ENCODE assay signal across 23 cellular contexts in genomic region chr9:28053378-28053777, GRCh38.
"Had no signal": no experiment of that assay in that cellular context is flagged by ENCODE, and none has a peak within 500 bp of the region (broad histone marks: within the 10 kb centered on the region; RNA-seq: fewer than 3 reads in every experiment).

No MANE protein-coding gene starts in this region.

- H3K4me1 Mint-ChIP-seq: activated naive CD4-positive, alpha-beta T cell treated with anti-CD3 and anti-CD28 coated beads, Interleukin-2, amount 50 U/mL, for 24 hours; central memory CD8-positive, alpha-beta T cell had no signal

- H3K4me3 ChIP-seq: SK-N-MC had no signal

- H3K36me3 Mint-ChIP-seq: activated naive CD4-positive, alpha-beta T cell treated with anti-CD3 and anti-CD28 coated beads, Interleukin-2, amount 50 U/mL, for 24 hours; brain had no signal

- H3K27me3 Mint-ChIP-seq: activated naive CD4-positive, alpha-beta T cell treated with anti-CD3 and anti-CD28 coated beads, Interleukin-2, amount 50 U/mL, for 24 hours; brain; central memory CD8-positive, alpha-beta T cell had no signal

- H3K4me3 Mint-ChIP-seq: activated CD8-positive, alpha-beta T cell treated with anti-CD3 and anti-CD28 coated beads, Interleukin-2, amount 10 ng/mL, durations not matched to agents 7 days and 5 days; activated naive CD4-positive, alpha-beta T cell treated with anti-CD3 and anti-CD28 coated beads, Interleukin-2, amount 50 U/mL, for 24 hours; brain; central memory CD8-positive, alpha-beta T cell; T-helper 2 cell treated with Interferon-gamma antibody and Interleukin-4, amounts not matched to agents 5 μg/mL and 100 μg/mL, for 36 hours had no signal

- H3K9me3 Mint-ChIP-seq: brain; T-helper 2 cell treated with Interferon-gamma antibody and Interleukin-4, amounts not matched to agents 5 μg/mL and 100 μg/mL, for 36 hours had no signal

- DNase-seq: activated CD4-positive, alpha-beta T cell treated with anti-CD3 and anti-CD28 coated beads for 48 hours; activated CD4-positive, alpha-beta T cell treated with anti-CD3 and anti-CD28 coated beads, Interleukin-2, amount 50 U/mL, for 4 hours; activated CD4-positive, CD25-positive, alpha-beta regulatory T cell treated with anti-CD3 and anti-CD28 coated beads, Interleukin-2, amount 50 U/mL, for 72 hours; activated CD8-positive, alpha-beta memory T cell treated with anti-CD3 and anti-CD28 coated beads, Interleukin-2, amount 50 U/mL, for 48 hours; activated CD8-positive, alpha-beta T cell treated with anti-CD3 and anti-CD28 coated beads, Interleukin-2, amount 10 ng/mL, durations not matched to agents 7 days and 5 days; activated effector memory CD4-positive, alpha-beta T cell treated with Interleukin-2 at 50 U/mL for 16 hours; activated naive CD4-positive, alpha-beta T cell; activated T-cell treated with anti-CD3 and anti-CD28 coated beads, Interleukin-2, amount 50 U/mL, for 1 hour; amniotic stem cell; Kasumi-1; KBM-7; NCI-H146; NCI-H187 treated with DMSO at 0.1 percent for 48 hours; NCI-H2081 treated with DMSO at 0.1 percent for 48 hours; NCI-H345; NCI-H510A; SIG-M5; SW 1271 had no signal

- H3K27ac Mint-ChIP-seq: activated CD8-positive, alpha-beta T cell treated with anti-CD3 and anti-CD28 coated beads, Interleukin-2, amount 10 ng/mL, durations not matched to agents 7 days and 5 days; activated naive CD4-positive, alpha-beta T cell treated with anti-CD3 and anti-CD28 coated beads, Interleukin-2, amount 50 U/mL, for 24 hours; T-helper 2 cell treated with Interferon-gamma antibody and Interleukin-4, amounts not matched to agents 5 μg/mL and 100 μg/mL, for 36 hours had no signal

- H3K27ac ChIP-seq: SK-N-MC had no signal

- ATAC-seq: activated CD8-positive, alpha-beta T cell treated with anti-CD3 and anti-CD28 coated beads, Interleukin-2, amount 10 ng/mL, durations not matched to agents 7 days and 5 days had no signal
